ENCODE assay signal across 1 cellular context in the genomic region with DNA sequence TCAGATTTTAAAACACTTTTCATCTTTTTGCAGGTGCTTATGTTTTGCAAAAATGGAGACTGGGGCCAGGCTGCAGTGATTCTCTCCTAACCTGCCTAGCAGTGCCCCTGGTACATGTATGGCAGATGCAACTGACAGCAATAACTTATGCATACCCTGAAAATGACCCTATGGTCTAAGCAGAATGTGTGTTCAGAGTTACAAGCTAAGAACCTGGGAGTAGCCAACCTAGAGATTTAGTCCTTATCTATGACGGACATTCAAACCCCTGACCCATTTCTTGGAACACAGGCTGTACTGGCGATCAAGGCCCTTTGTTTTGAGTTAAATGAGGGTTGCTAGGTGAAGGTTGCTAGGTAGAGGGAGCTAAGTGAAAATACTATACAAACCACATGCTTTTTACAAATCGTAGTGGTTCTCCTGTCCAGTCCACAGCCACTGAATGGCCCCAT.
A peak's percentile ranks its signal among the peaks of the same experiment; 100 is the strongest.
TF ChIP-seq lines count a peak whose summit lies in the region.

No MANE protein-coding gene starts in this region.

TF ChIP-seq in K562, 482 proteins besides CTCF, POLR2A, EP300 and RAD21 (continued from another document):
- TF ChIP-seq ETV6 (IDR thresholded peaks at IDR 0.05; ENCODE audit: borderline replicate concordance in 1 of 2, low read depth in 2 of 2, low read length in 1 of 2), result 0 out of 4 replicates have a peak, but pooled peaks of 1 of the 2 experiments have one; percentile 30
- TF ChIP-seq ETV6 (CRISPR knock-in tag; IDR thresholded peaks at IDR 0.05; ENCODE audit: borderline replicate concordance), result no peak
- no peak for TF ChIP-seq ZBED1 (IDR thresholded peaks at IDR 0.05)
- TF ChIP-seq ARID1B (IDR thresholded peaks at IDR 0.05), result peak; percentile 93
- TF ChIP-seq, protein P1, sequence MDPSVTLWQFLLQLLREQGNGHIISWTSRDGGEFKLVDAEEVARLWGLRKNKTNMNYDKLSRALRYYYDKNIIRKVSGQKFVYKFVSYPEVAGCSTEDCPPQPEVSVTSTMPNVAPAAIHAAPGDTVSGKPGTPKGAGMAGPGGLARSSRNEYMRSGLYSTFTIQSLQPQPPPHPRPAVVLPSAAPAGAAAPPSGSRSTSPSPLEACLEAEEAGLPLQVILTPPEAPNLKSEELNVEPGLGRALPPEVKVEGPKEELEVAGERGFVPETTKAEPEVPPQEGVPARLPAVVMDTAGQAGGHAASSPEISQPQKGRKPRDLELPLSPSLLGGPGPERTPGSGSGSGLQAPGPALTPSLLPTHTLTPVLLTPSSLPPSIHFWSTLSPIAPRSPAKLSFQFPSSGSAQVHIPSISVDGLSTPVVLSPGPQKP (CRISPR knock-in tag; IDR thresholded peaks at IDR 0.05), result no peak
- TF ChIP-seq CBFB (CRISPR knock-in tag; IDR thresholded peaks at IDR 0.05), result no peak
- no peak for TF ChIP-seq ZNF134 (CRISPR knock-in tag; conservative IDR thresholded peaks at IDR 0.05)
- peak; percentile 89 for TF ChIP-seq CBFA2T3 (IDR thresholded peaks at IDR 0.05)
- TF ChIP-seq ZNF584 (CRISPR knock-in tag; IDR thresholded peaks at IDR 0.05; ENCODE audit: low read depth), result peak; percentile 60; the same call in 1 of the 2 replicates
- TF ChIP-seq ZNF766 (CRISPR knock-in tag; conservative IDR thresholded peaks at IDR 0.05), result peak; percentile 81
- peak; percentile 95 for TF ChIP-seq RFX1 (IDR thresholded peaks at IDR 0.05)
- no peak for TF ChIP-seq CGGBP1 (CRISPR knock-in tag; IDR thresholded peaks at IDR 0.05)
- TF ChIP-seq ZNF398 (CRISPR knock-in tag; IDR thresholded peaks at IDR 0.05), result no peak
- peak in 1 of 2 experiments; percentile 72; a peak in 1 of 4 replicates for TF ChIP-seq TRIM24 (IDR thresholded peaks at IDR 0.05)
- TF ChIP-seq ATF1 (CRISPR knock-in tag; IDR thresholded peaks at IDR 0.05), result no peak
- peak; percentile 63 for TF ChIP-seq ATF1 (tag; IDR thresholded peaks at IDR 0.05)
